Comparison of ENCODE assay signal across 11 cellular contexts in the genomic region with DNA sequence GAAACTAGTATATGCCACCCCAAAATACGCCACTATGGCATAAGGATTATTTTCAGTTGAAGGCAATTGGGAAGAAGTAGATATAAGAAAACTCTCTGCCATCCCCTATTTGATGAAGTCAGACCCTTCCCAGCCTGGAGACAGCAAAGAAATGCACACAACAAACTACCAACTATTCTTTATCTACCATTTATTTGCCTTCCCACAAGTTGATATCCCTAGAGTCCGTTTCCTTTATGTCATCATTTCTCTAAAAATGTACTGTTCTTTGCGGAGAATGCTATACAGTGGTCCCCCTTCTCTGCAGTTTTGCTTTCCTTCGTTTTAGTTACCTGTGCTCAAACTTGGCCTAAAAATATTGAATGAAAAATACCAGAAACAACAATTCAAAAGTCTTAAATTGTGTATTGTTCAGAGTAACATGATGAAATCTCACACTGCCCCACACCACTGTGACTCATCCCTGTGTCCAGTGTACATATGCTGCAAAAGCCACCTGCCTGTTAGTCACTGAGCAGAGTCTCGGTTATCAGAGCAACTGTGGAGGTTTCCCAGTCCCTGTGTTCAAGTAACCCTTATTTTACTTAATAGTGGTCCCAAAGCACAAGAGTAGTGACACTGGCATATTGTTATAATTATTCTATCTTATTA.
DNase-seq lines count a peak whose midpoint lies in the region; ATAC-seq and TF ChIP-seq lines count a peak whose summit lies in the region.
"Had no signal": no experiment of that assay in that cellular context is flagged by ENCODE, and none has a peak within 500 bp of the region (broad histone marks: within the 10 kb centered on the region; RNA-seq: fewer than 3 reads in every experiment).

No MANE protein-coding gene starts in this region.

- WGBS in hepatocyte (ENCODE audit: low lambda C conversion rate, missing lambda C conversion rate), result 80% methylated on average over 5 of the region's 5 CpGs

- H3K9me2 ChIP-seq in hepatocyte (replicated peaks; ENCODE audit: insufficient read depth), result no peaks in the 10 kb centered on the region

- peak; percentile 77 for DNase-seq in HFFc6
- peak; percentile 85 for DNase-seq in adipocyte (ENCODE audit: low read depth)
- peak; percentile 74 for DNase-seq in hepatocyte (ENCODE audit: low spot score)
- DNase-seq in activated CD8-positive, alpha-beta memory T cell treated with anti-CD3 and anti-CD28 coated beads, Interleukin-2, amount 10 ng/mL, durations not matched to agents 7 days and 5 days, result no peak
- DNase-seq in mucosa of gallbladder (ENCODE audit: low spot score), result no peak
- DNase-seq: activated naive CD4-positive, alpha-beta T cell treated with anti-CD3 and anti-CD28 coated beads, Interleukin-2, amount 10 ng/mL, durations not matched to agents 7 days and 5 days had no signal

- H3K27ac Mint-ChIP-seq in HFFc6, result peak overlapping the region; percentile 76
- H3K27ac Mint-ChIP-seq in activated CD8-positive, alpha-beta memory T cell treated with anti-CD3 and anti-CD28 coated beads, Interleukin-2, amount 10 ng/mL, durations not matched to agents 7 days and 5 days, result no peak overlapping the region
- H3K27ac Mint-ChIP-seq: activated naive CD4-positive, alpha-beta T cell treated with anti-CD3 and anti-CD28 coated beads, Interleukin-2, amount 10 ng/mL, durations not matched to agents 7 days and 5 days; IgD-negative memory B cell had no signal

- H3K9ac ChIP-seq in adipocyte (ENCODE audit: low read length), result no peak overlapping the region

- no peaks in the 10 kb centered on the region for H4K20me1 ChIP-seq in hepatocyte (ENCODE audit: insufficient read depth, poor library complexity, severe bottlenecking)

- no peaks in the 10 kb centered on the region for H3K27me3 Mint-ChIP-seq in HFFc6 (ENCODE audit: insufficient read depth)
- no peaks in the 10 kb centered on the region for H3K27me3 Mint-ChIP-seq in activated CD8-positive, alpha-beta memory T cell treated with anti-CD3 and anti-CD28 coated beads, Interleukin-2, amount 10 ng/mL, durations not matched to agents 7 days and 5 days
- H3K27me3 Mint-ChIP-seq: activated naive CD4-positive, alpha-beta T cell treated with anti-CD3 and anti-CD28 coated beads, Interleukin-2, amount 10 ng/mL, durations not matched to agents 7 days and 5 days; IgD-negative memory B cell had no signal

- H3K4me2 ChIP-seq in hepatocyte, result peak overlapping the region; percentile 41

- H3K27me3 ChIP-seq in ACC112 (ENCODE audit: insufficient read depth, low read length) (no peaks in the 10 kb centered on the region), adipocyte (replicated peaks; ENCODE audit: control insufficient read depth, insufficient read depth, low read length) (no peaks in the 10 kb centered on the region), hepatocyte (no peaks in the 10 kb centered on the region)

- H3K36me3 Mint-ChIP-seq in HFFc6 (ENCODE audit: low read depth), result peaks cover 15% of the 10 kb centered on the region
- H3K36me3 Mint-ChIP-seq in activated CD8-positive, alpha-beta memory T cell treated with anti-CD3 and anti-CD28 coated beads, Interleukin-2, amount 10 ng/mL, durations not matched to agents 7 days and 5 days, result no peaks in the 10 kb centered on the region
- H3K36me3 Mint-ChIP-seq: activated naive CD4-positive, alpha-beta T cell treated with anti-CD3 and anti-CD28 coated beads, Interleukin-2, amount 10 ng/mL, durations not matched to agents 7 days and 5 days; IgD-negative memory B cell had no signal

- H2AFZ ChIP-seq in ACC112 (ENCODE audit: low read length, unreplicated experiment), result no peak overlapping the region
- no peak overlapping the region for H2AFZ ChIP-seq in hepatocyte

- no peak for ATAC-seq in activated CD8-positive, alpha-beta memory T cell treated with anti-CD3 and anti-CD28 coated beads, Interleukin-2, amount 10 ng/mL, durations not matched to agents 7 days and 5 days
- ATAC-seq in GM21825 (IDR thresholded peaks at IDR 0.05; ENCODE audit: unreplicated experiment), result no peak
- no peak for ATAC-seq in HG02642 (IDR thresholded peaks at IDR 0.05; ENCODE audit: poor library complexity, unreplicated experiment)

- H3K36me3 ChIP-seq in ACC112 (ENCODE audit: insufficient read depth, low read length) (peaks cover 11% of the 10 kb centered on the region), adipocyte (ENCODE audit: control insufficient read depth, insufficient read depth, low read length, severe bottlenecking) (peaks cover 49% of the 10 kb centered on the region), hepatocyte (replicated peaks; ENCODE audit: insufficient read depth, low read depth) (no peaks in the 10 kb centered on the region)

- H3K4me1 ChIP-seq in ACC112 (ENCODE audit: control insufficient read depth, insufficient read depth, low read length, unreplicated experiment) (peaks cover 12% of the 10 kb centered on the region), adipocyte (ENCODE audit: control insufficient read depth, insufficient read depth, low read length) (peaks cover 6% of the 10 kb centered on the region), hepatocyte (ENCODE audit: insufficient read depth) (no peaks in the 10 kb centered on the region)

- H3K79me2 ChIP-seq in ACC112 (ENCODE audit: control insufficient read depth, insufficient read depth, low read length, unreplicated experiment) (no peaks in the 10 kb centered on the region), hepatocyte (no peaks in the 10 kb centered on the region)

- peaks cover 17% of the 10 kb centered on the region for H3K4me1 Mint-ChIP-seq in HFFc6 (ENCODE audit: low read depth)
- no peaks in the 10 kb centered on the region for H3K4me1 Mint-ChIP-seq in activated CD8-positive, alpha-beta memory T cell treated with anti-CD3 and anti-CD28 coated beads, Interleukin-2, amount 10 ng/mL, durations not matched to agents 7 days and 5 days
- H3K4me1 Mint-ChIP-seq: activated naive CD4-positive, alpha-beta T cell treated with anti-CD3 and anti-CD28 coated beads, Interleukin-2, amount 10 ng/mL, durations not matched to agents 7 days and 5 days had no signal

- peak overlapping the region; percentile 48; the same call in 1 of the 2 replicates for H3K27ac ChIP-seq in ACC112 (ENCODE audit: low read depth, low read length)
- peak overlapping the region; percentile 79 for H3K27ac ChIP-seq in hepatocyte
- H3K27ac ChIP-seq: C4-2B had no signal

- TF ChIP-seq CTCF in HFFc6 (IDR thresholded peaks at IDR 0.05), result no peak
- no peak for TF ChIP-seq CTCF in hepatocyte (IDR thresholded peaks at IDR 0.05; ENCODE audit: poor library complexity)

- H3K9me3 ChIP-seq in adipocyte (ENCODE audit: control insufficient read depth, low read length) (no peaks in the 10 kb centered on the region), hepatocyte (ENCODE audit: low read depth) (no peaks in the 10 kb centered on the region)

- no peak overlapping the region for H3K4me3 ChIP-seq in ACC112 (ENCODE audit: low read depth, low read length)
- no peak overlapping the region for H3K4me3 ChIP-seq in adipocyte (ENCODE audit: low read length)
- no peak overlapping the region for H3K4me3 ChIP-seq in hepatocyte

- CTCF ChIA-PET in activated CD8-positive, alpha-beta memory T cell treated with anti-CD3 and anti-CD28 coated beads, Interleukin-2, amount 10 ng/mL, durations not matched to agents 7 days and 5 days (lab: Charles Lee), result no interaction called here

- H3K9me3 Mint-ChIP-seq in HFFc6, result no peaks in the 10 kb centered on the region
- H3K9me3 Mint-ChIP-seq in activated CD8-positive, alpha-beta memory T cell treated with anti-CD3 and anti-CD28 coated beads, Interleukin-2, amount 10 ng/mL, durations not matched to agents 7 days and 5 days (ENCODE audit: low read depth), result no peaks in the 10 kb centered on the region
- H3K9me3 Mint-ChIP-seq: activated naive CD4-positive, alpha-beta T cell treated with anti-CD3 and anti-CD28 coated beads, Interleukin-2, amount 10 ng/mL, durations not matched to agents 7 days and 5 days; IgD-negative memory B cell had no signal

- H3K4me3 Mint-ChIP-seq in HFFc6, result no peak overlapping the region
- no peak overlapping the region for H3K4me3 Mint-ChIP-seq in activated CD8-positive, alpha-beta memory T cell treated with anti-CD3 and anti-CD28 coated beads, Interleukin-2, amount 10 ng/mL, durations not matched to agents 7 days and 5 days
- H3K4me3 Mint-ChIP-seq: activated naive CD4-positive, alpha-beta T cell treated with anti-CD3 and anti-CD28 coated beads, Interleukin-2, amount 10 ng/mL, durations not matched to agents 7 days and 5 days; IgD-negative memory B cell had no signal

Comparison
In these comparisons a context has a peak if more than half of its experiments do, and no peak if none do; other contexts are left out.
1. DNase-seq: peak in HFFc6 (single experiment), adipocyte (single experiment) and hepatocyte (single experiment); none in activated CD8-positive, alpha-beta memory T cell treated with anti-CD3 and anti-CD28 coated beads, Interleukin-2, amount 10 ng/mL, durations not matched to agents 7 days and 5 days (single experiment) and mucosa of gallbladder (single experiment).